ENCODE assay signal across 1 cellular context in genomic region chr2:38245114-38245641, GRCh38.
TF ChIP-seq lines count a peak whose summit lies in the region.

No MANE protein-coding gene starts in this region.

TF ChIP-seq in WTC11, 78 proteins besides CTCF, POLR2A, EP300 and RAD21 (continued from another document):
- TF ChIP-seq IRF1 (CRISPR knock-in tag; IDR thresholded peaks at IDR 0.05) (no peak), STAT6 (CRISPR knock-in tag; conservative IDR thresholded peaks at IDR 0.05; ENCODE audit: low read depth) (no peak)
